In the genomic region with DNA sequence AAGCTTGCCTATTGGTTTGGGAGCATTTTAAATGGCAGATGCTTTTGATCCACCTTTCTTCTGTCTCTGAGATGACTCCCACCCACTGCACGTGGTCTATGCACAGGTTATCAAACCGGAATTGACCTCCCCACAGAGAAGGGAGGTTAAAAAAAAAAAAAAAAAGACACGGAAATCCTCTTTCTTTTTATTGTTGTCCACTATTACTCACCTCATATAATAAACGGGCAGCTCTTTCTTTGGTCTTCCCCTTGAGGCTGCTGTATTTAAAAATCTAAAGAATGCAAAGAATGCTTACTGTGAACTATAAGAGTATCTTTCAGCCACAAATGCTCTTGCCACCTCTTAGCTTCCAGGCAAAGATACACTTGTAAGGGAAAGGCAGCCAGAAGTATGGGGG, we compare ENCODE assay signal across 10 cellular contexts.
DNase-seq lines count a peak whose midpoint lies in the region; ATAC-seq and TF ChIP-seq lines count a peak whose summit lies in the region.
"Had no signal": no experiment of that assay in that cellular context is flagged by ENCODE, and none has a peak within 500 bp of the region (broad histone marks: within the 10 kb centered on the region; RNA-seq: fewer than 3 reads in every experiment).

No MANE protein-coding gene starts in this region.

- H3K27ac ChIP-seq in SJSA1, result peak overlapping the region; percentile 95
- H3K27ac ChIP-seq in WERI-Rb-1, result no peak overlapping the region
- H3K27ac ChIP-seq: ascending aorta had no signal

- H3K27me3 ChIP-seq in SJSA1 (replicated peaks), result no peaks in the 10 kb centered on the region
- no peaks in the 10 kb centered on the region for H3K27me3 ChIP-seq in WERI-Rb-1 (ENCODE audit: insufficient read depth, low read depth, severe bottlenecking)
- H3K27me3 ChIP-seq: ascending aorta had no signal

- H3K36me3 ChIP-seq in SJSA1 (no peaks in the 10 kb centered on the region), WERI-Rb-1 (no peaks in the 10 kb centered on the region)
- H3K36me3 ChIP-seq: ascending aorta had no signal

- TF ChIP-seq CTCF in GM12865 (IDR thresholded peaks at IDR 0.05; ENCODE audit: insufficient read depth, low read depth, low read length, missing control alignments), result no peak
- TF ChIP-seq CTCF in foreskin fibroblast (IDR thresholded peaks at IDR 0.05; ENCODE audit: low read depth, low read length), result no peak
- no peak for TF ChIP-seq CTCF in WERI-Rb-1 (IDR thresholded peaks at IDR 0.05; ENCODE audit: low read depth, low read length)

- H3K4me3 ChIP-seq in GM12865 (ENCODE audit: low read depth, low read length) (no peak overlapping the region), SJSA1 (no peak overlapping the region), foreskin fibroblast (ENCODE audit: low read depth in 1 of 2, low read length in 2 of 2) (no peak overlapping the region), WERI-Rb-1 (ENCODE audit: low read depth, low read length) (no peak overlapping the region)
- H3K4me3 ChIP-seq: ascending aorta had no signal

- peaks cover 38% of the 10 kb centered on the region for H3K4me1 ChIP-seq in SJSA1 (replicated peaks)
- H3K4me1 ChIP-seq: ascending aorta had no signal

- H3K9me3 ChIP-seq in SJSA1 (replicated peaks), result no peaks in the 10 kb centered on the region
- no peaks in the 10 kb centered on the region for H3K9me3 ChIP-seq in WERI-Rb-1 (ENCODE audit: severe bottlenecking)
- H3K9me3 ChIP-seq: ascending aorta had no signal

- no peak for ATAC-seq in HG02973 (IDR thresholded peaks at IDR 0.05; ENCODE audit: unreplicated experiment)
- no peak for ATAC-seq in GM18861 (IDR thresholded peaks at IDR 0.05; ENCODE audit: unreplicated experiment)
- no peak for ATAC-seq in GM19035 (IDR thresholded peaks at IDR 0.05; ENCODE audit: unreplicated experiment)

- DNase-seq in GM12865 (ENCODE audit: low read depth) (peak; percentile 36), SJSA1 (ENCODE audit: low read depth in 1 of 2, low spot score in 2 of 2) (peak; percentile 73 to 97), foreskin fibroblast (peak; percentile 43 to 62), pulmonary artery endothelial cell (ENCODE audit: low read depth, low spot score) (peak; percentile 43), WERI-Rb-1 (no peak)
- DNase-seq: GF-D8 had no signal
